In the genomic region with DNA sequence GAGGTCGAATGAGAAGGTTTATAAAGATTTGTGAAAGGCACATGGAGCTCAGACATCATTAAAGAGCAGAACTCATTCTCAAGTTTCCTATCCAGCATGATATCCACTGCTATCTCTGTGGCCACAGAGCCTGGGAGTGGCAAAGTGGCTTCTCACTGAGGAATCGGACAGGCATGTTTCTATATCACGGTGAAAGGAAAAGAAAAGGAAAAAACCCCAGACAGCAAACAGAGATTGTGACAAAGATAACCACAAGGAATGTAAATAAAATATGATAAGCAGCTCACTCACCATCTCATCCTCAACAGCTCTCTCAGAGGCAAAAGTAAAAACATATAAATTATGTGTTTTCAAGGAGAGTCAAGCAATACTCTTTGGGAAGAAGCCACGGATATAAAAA, we compare ENCODE assay signal across 1 cellular context.
TF ChIP-seq lines count a peak whose summit lies in the region.

No MANE protein-coding gene starts in this region.

TF ChIP-seq in WTC11, 78 proteins besides CTCF, POLR2A, EP300 and RAD21 (continued from another document):
- no peak for TF ChIP-seq HMGXB4 (CRISPR knock-in tag; IDR thresholded peaks at IDR 0.05)
- no peak for TF ChIP-seq NFYB (CRISPR knock-in tag; conservative IDR thresholded peaks at IDR 0.05; ENCODE audit: low read depth)
- TF ChIP-seq MAX (CRISPR knock-in tag; IDR thresholded peaks at IDR 0.05), result no peak
TF ChIP-seq in WTC11: peak in this region for 0.
